Comparison of ENCODE assay signal across 10 cellular contexts in the genomic region with DNA sequence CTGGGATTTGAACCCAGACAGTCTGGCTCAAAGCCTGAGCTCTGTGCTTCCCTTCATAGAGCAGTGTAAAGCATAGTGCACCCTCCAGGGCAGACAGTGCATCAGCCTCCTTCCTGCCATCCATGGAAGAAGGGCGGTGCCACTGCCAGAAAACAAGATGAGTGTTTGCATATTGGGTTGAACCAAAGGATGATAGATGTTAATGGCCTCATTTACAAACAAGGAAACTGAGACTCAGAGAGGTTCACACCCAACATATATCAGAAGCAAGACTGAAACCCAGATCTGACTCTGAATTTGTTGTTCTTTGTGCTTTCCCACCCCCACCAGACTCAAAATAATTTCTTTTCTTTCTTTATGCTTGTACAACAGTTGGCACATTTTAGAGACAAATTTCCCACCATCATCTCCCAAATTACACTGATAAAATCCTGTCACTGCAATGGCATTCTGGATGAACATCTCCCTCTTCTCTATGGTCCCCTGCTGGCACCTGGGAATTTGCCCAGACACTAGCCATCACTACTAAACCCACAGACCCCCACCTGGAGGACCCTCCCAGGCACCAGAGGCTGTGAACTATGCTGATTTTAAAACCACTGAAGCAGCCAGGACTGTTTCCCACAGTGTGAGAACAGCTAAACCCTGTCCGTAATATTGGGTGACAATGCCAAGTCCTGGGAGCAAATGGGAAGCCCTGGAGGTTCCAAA. TPM values are rescaled to one million over a fixed set of nuclear protein-coding genes. Genes with fewer than 3 reads are reported as not detected.
DNase-seq lines count a peak whose midpoint lies in the region; ATAC-seq, FAIRE-seq and TF ChIP-seq lines count a peak whose summit lies in the region.
"Had no signal": no experiment of that assay in that cellular context is flagged by ENCODE, and none has a peak within 500 bp of the region (broad histone marks: within the 10 kb centered on the region; RNA-seq: fewer than 3 reads in every experiment).

No MANE protein-coding gene starts in this region.

- H3K36me3 Mint-ChIP-seq in osteocyte (ENCODE audit: unreplicated experiment): no peaks in the 10 kb centered on the region

- DNase-seq in K562 (ENCODE audit: extremely low read depth in 1 of 4, low spot score in 3 of 4) (no peak), osteocyte (ENCODE audit: extremely low spot score, unreplicated experiment) (no peak), foreskin melanocyte (no peak)
- DNase-seq in activated effector memory CD4-positive, alpha-beta T cell treated with Interleukin-2 at 50 U/mL for 16 hours: no peak
- DNase-seq: RPMI8226, transverse colon had no signal

- peaks cover 9 to 29% of the 10 kb centered on the region in 2 experiments; a peak in 4 of 5 replicates for H3K4me1 ChIP-seq in K562 (replicated peaks in 1 of 2; ENCODE audit: control insufficient read depth in 2 of 2, insufficient read depth in 2 of 2, low read length in 2 of 2)

- peaks cover 3% of the 10 kb centered on the region for H3K9me1 ChIP-seq in K562 (ENCODE audit: control insufficient read depth, insufficient read depth, low read length)

- H3K9ac ChIP-seq in K562 (ENCODE audit: insufficient read depth in 1 of 2, low read depth in 2 of 2, low read length in 2 of 2): peak overlapping the region in 1 of 2 experiments; percentile 7; a peak in 1 of 4 replicates

- H3K4me1 Mint-ChIP-seq in osteocyte (ENCODE audit: unreplicated experiment): no peaks in the 10 kb centered on the region

- peaks cover 5% of the 10 kb centered on the region for H3K27me3 Mint-ChIP-seq in osteocyte (ENCODE audit: unreplicated experiment)

- in situ Hi-C loops in K562 (cut with MboI): loop anchor here (25.0 kb wide), 2 partner anchors 1489 to 1664 kb away; no protein-coding TSS in a partner anchor

- CTCF ChIA-PET in K562 (lab: Yijun Ruan, JAX; ENCODE audit: low intra/inter-chr PET ratio): no interaction called here

- no peak overlapping the region for H3K4me3 Mint-ChIP-seq in osteocyte (ENCODE audit: unreplicated experiment)

- no peak overlapping the region for H3K4me3 ChIP-seq in K562
- H3K4me3 ChIP-seq: transverse colon had no signal

- 87% methylated on average over 2 of the region's 2 CpGs for WGBS in K562 (ENCODE audit: insufficient coverage, low coverage, missing lambda C conversion rate)

- no peaks in the 10 kb centered on the region for H3K27me3 ChIP-seq in K562 (ENCODE audit: control insufficient read depth in 2 of 2, insufficient read depth in 2 of 2, low read length in 2 of 2)
- H3K27me3 ChIP-seq: transverse colon had no signal

- ATAC-seq in GM18508 (IDR thresholded peaks at IDR 0.05; ENCODE audit: insufficient read depth, unreplicated experiment) (peak; percentile 36), GM19397 (IDR thresholded peaks at IDR 0.05; ENCODE audit: unreplicated experiment) (peak; percentile 37), HG03108 (IDR thresholded peaks at IDR 0.05; ENCODE audit: unreplicated experiment) (peak; percentile 76), K562 (peak; percentile 23; the same call in 1 of the 3 replicates)

- H2AFZ ChIP-seq in K562 (ENCODE audit: low read depth, low read length): no peak overlapping the region

- H3K79me2 ChIP-seq in K562 (ENCODE audit: control insufficient read depth, insufficient read depth, low read length): no peaks in the 10 kb centered on the region

- FAIRE-seq in K562 (lab: Jason Lieb, UNC): no peak

- H3K36me3 ChIP-seq in K562 (ENCODE audit: control insufficient read depth, insufficient read depth, low read length): peaks cover 29% of the 10 kb centered on the region
- H3K36me3 ChIP-seq: transverse colon had no signal

- no peak overlapping the region for H3K27ac Mint-ChIP-seq in osteocyte (ENCODE audit: unreplicated experiment)

- H4K20me1 ChIP-seq in K562 (replicated peaks; ENCODE audit: control insufficient read depth, insufficient read depth, low read length): 0 out of 2 replicates have a peak, but pooled peaks cover 3% of the 10 kb centered on the region

- BruUV-seq in K562 (replicated peaks; lab: Mats Ljungman, UMichigan): no TSS peak

- no peak overlapping the region for H3K4me2 ChIP-seq in K562 (ENCODE audit: insufficient read depth, low read length)

- no peak overlapping the region for H3K27ac ChIP-seq in K562 (ENCODE audit: extremely low read depth, low read depth, low read length)
- H3K27ac ChIP-seq: epithelial cell of prostate, transverse colon had no signal

- no peaks in the 10 kb centered on the region for H3K9me3 ChIP-seq in K562 (replicated peaks; ENCODE audit: control insufficient read depth, insufficient read depth, low read depth, low read length)
- H3K9me3 ChIP-seq: transverse colon had no signal

- intact Hi-C loops in K562 (cut with micrococcal nuclease): no loop called here

- TF ChIP-seq EP300 in K562 (IDR thresholded peaks at IDR 0.05; ENCODE audit: low read length): no peak

- TF ChIP-seq RAD21 in K562 (CRISPR knock-in tag; conservative IDR thresholded peaks at IDR 0.05 in 1 of 2, IDR thresholded peaks at IDR 0.05 in 1 of 2): no peak

- POLR2A ChIA-PET in K562 (lab: Yijun Ruan, JAX): interaction anchor here (0.6 to 1.7 kb wide), 4 partner anchors 9 to 610 kb away, joined by 3 to 7 read pairs (median 3); no protein-coding TSS in a partner anchor

- no peaks in the 10 kb centered on the region for H3K9me3 Mint-ChIP-seq in osteocyte (ENCODE audit: unreplicated experiment)

- no peak for TF ChIP-seq POLR2A in K562 (conservative IDR thresholded peaks at IDR 0.05)

- no peak for TF ChIP-seq CTCF in K562 (IDR thresholded peaks at IDR 0.05 in 2 of 3, conservative IDR thresholded peaks at IDR 0.05 in 1 of 3; ENCODE audit: insufficient read depth in 2 of 3, low read depth in 1 of 3, low read length in 3 of 3)
- no peak for TF ChIP-seq CTCF in osteocyte (IDR thresholded peaks at IDR 0.05)

TF ChIP-seq in K562, 482 proteins besides CTCF, POLR2A, EP300 and RAD21 (continues in another document):
- TF ChIP-seq SIX5 (IDR thresholded peaks at IDR 0.05; ENCODE audit: borderline replicate concordance in 1 of 2, insufficient read depth in 1 of 2, low read depth in 1 of 2, low read length in 2 of 2): no peak
- no peak for TF ChIP-seq DMBX1 (CRISPR knock-in tag; IDR thresholded peaks at IDR 0.05; ENCODE audit: borderline replicate concordance)
- no peak for TF ChIP-seq ZNF146 (CRISPR knock-in tag; IDR thresholded peaks at IDR 0.05; ENCODE audit: unreplicated experiment)
- TF ChIP-seq, protein P1, sequence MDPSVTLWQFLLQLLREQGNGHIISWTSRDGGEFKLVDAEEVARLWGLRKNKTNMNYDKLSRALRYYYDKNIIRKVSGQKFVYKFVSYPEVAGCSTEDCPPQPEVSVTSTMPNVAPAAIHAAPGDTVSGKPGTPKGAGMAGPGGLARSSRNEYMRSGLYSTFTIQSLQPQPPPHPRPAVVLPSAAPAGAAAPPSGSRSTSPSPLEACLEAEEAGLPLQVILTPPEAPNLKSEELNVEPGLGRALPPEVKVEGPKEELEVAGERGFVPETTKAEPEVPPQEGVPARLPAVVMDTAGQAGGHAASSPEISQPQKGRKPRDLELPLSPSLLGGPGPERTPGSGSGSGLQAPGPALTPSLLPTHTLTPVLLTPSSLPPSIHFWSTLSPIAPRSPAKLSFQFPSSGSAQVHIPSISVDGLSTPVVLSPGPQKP (CRISPR knock-in tag; IDR thresholded peaks at IDR 0.05): no peak

RNA-seq across cellular contexts. Expression of a gene that starts 45.4 kb away (rescaled TPM):
- total RNA-seq in K562 (2011; cell fraction: chromatin; rRNA removed; ENCODE audit: low replicate concordance): 126 and 209 TPM in 2 replicates
- 109 and 121 TPM in 2 replicates for total RNA-seq in K562 (2011; cell fraction: nucleolus; rRNA removed)
- 238 and 352 TPM in 2 replicates for total RNA-seq in K562 (2011; cell fraction: nucleoplasm; rRNA removed)
- 46.1 and 57.8 TPM in 2 replicates for total RNA-seq in K562 (2014; rRNA removed)
- 82.4 and 92.6 TPM in 2 replicates for total RNA-seq in K562 (2014; rRNA removed; fragmentation: Illumina TruSeq; extraction: Trizol)
- 63.2 and 66.5 TPM in 2 replicates for total RNA-seq in K562 (2015; rRNA removed; fragmentation: Illumina TruSeq; extraction: Trizol)
- total RNA-seq in K562 (2021): 65.3 and 79.5 TPM in 2 replicates
- 89.9 and 153 TPM in 2 replicates for polyA plus RNA-seq in K562 (2011; rRNA removed)
- 43.0 and 55.8 TPM in 2 replicates for polyA plus RNA-seq in K562 (2011; cell fraction: cytosol; rRNA removed)
- 42.9 and 57.7 TPM in 2 replicates for polyA plus RNA-seq in K562 (2011; cell fraction: nucleus; rRNA removed)
- polyA plus RNA-seq in K562 (2012): 46.5 and 47.2 TPM in 2 replicates
- polyA plus RNA-seq in K562 (2014; fragmentation: Illumina TruSeq; extraction: Trizol): 64.6 and 75.9 TPM in 2 replicates
- polyA plus RNA-seq in K562 (2014; fragmentation: Nextera tagmentation; extraction: Ambion mirVana): 10 to 100 TPM; 14.5 to 20.5 TPM
- polyA plus RNA-seq in K562 (2014; rRNA removed): 46.5 and 46.7 TPM in 2 replicates
- 94.6 and 129 TPM in 2 replicates for polyA minus RNA-seq in K562 (2011; rRNA and poly(A)+ RNA removed)
- 50.0 and 63.6 TPM in 2 replicates for polyA minus RNA-seq in K562 (2011; cell fraction: cytosol; rRNA and poly(A)+ RNA removed)
- 22.6 and 35.3 TPM in 2 replicates for polyA minus RNA-seq in K562 (2011; cell fraction: nucleus; rRNA and poly(A)+ RNA removed)
- 147 and 155 TPM in 2 replicates for total RNA-seq in osteocyte

RNA-seq across cellular contexts. Expression of a gene that starts 46.3 kb away (rescaled TPM):
- 51.0 and 78.1 TPM in 2 replicates for total RNA-seq in K562 (2011; cell fraction: chromatin; rRNA removed; ENCODE audit: low replicate concordance)
- total RNA-seq in K562 (2011; cell fraction: nucleolus; rRNA removed): 34.9 and 38.6 TPM in 2 replicates
- total RNA-seq in K562 (2011; cell fraction: nucleoplasm; rRNA removed): 48.1 and 85.4 TPM in 2 replicates
- 45.3 and 48.0 TPM in 2 replicates for total RNA-seq in K562 (2014; rRNA removed)
- 41.6 and 42.3 TPM in 2 replicates for total RNA-seq in K562 (2014; rRNA removed; fragmentation: Illumina TruSeq; extraction: Trizol)
- 37.3 and 39.4 TPM in 2 replicates for total RNA-seq in K562 (2015; rRNA removed; fragmentation: Illumina TruSeq; extraction: Trizol)
- total RNA-seq in K562 (2021): 41.5 and 50.9 TPM in 2 replicates
- 64.5 and 69.8 TPM in 2 replicates for polyA plus RNA-seq in K562 (2011; rRNA removed)
- 45.8 and 49.9 TPM in 2 replicates for polyA plus RNA-seq in K562 (2011; cell fraction: cytosol; rRNA removed)
- polyA plus RNA-seq in K562 (2011; cell fraction: nucleus; rRNA removed): 27.5 and 28.0 TPM in 2 replicates
- 41.5 and 91.2 TPM in 2 replicates for polyA plus RNA-seq in K562 (2012)
- polyA plus RNA-seq in K562 (2014; fragmentation: Illumina TruSeq; extraction: Trizol): 48.3 and 50.5 TPM in 2 replicates
- polyA plus RNA-seq in K562 (2014; fragmentation: Nextera tagmentation; extraction: Ambion mirVana): 1 to 10 TPM; 7.8 to 9.1 TPM
- polyA plus RNA-seq in K562 (2014; rRNA removed): 53.2 and 54.5 TPM in 2 replicates
- polyA minus RNA-seq in K562 (2011; rRNA and poly(A)+ RNA removed): 59.8 and 70.7 TPM in 2 replicates
- 34.8 and 46.1 TPM in 2 replicates for polyA minus RNA-seq in K562 (2011; cell fraction: cytosol; rRNA and poly(A)+ RNA removed)
- polyA minus RNA-seq in K562 (2011; cell fraction: nucleus; rRNA and poly(A)+ RNA removed): 19.0 and 26.1 TPM in 2 replicates
- total RNA-seq in osteocyte: not detected in 2 replicates

Comparison
In these comparisons a context has a peak if more than half of its experiments do, and no peak if none do; other contexts are left out.
1. ATAC-seq: peak in every context shown above with its lines; median percentile 76 in HG03108; 37 in GM19397; 36 in GM18508; 23 in K562.
2. RNA of a gene that starts 46.3 kb away (total RNA-seq): 34.9 to 85.4 TPM in K562; not detected in osteocyte; every median in the first group is over 10 times any median in the second.